Comparison of ENCODE assay signal across 18 cellular contexts in the genomic region with DNA sequence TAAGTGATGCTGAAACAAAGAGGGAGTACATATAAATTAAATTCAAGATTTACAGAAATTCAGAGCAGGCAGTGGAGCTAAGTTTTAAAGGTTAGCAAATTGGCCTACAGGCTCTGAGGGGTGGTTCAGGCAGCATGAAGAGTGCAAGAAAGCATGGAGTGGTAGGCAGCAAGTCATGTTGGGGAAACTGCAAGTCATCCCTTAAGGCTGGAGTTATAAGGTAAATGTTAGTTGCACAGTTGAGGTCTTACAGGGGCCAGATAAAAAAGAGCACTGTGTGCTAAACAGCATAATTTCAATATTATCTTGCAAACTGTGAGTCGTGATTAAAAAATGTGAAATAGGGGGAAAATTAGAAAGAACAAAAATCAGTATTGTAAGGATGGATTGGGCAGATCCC.
"Had no signal": no experiment of that assay in that cellular context is flagged by ENCODE, and none has a peak within 500 bp of the region (broad histone marks: within the 10 kb centered on the region; RNA-seq: fewer than 3 reads in every experiment).

No MANE protein-coding gene starts in this region.

- ATAC-seq: naive thymus-derived CD4-positive, alpha-beta T cell had no signal

- H3K4me2 ChIP-seq: neural progenitor cell had no signal

- H3K9ac ChIP-seq: neural progenitor cell had no signal

- FAIRE-seq: endometrium had no signal

- H3K27ac Mint-ChIP-seq: activated naive CD8-positive, alpha-beta T cell treated with anti-CD3 and anti-CD28 coated beads for 36 hours; activated T-helper 1 cell treated with anti-CD3 and anti-CD28 coated beads, Interleukin-12 subunit alpha, Interleukin-12 subunit beta, Interleukin-2, Interleukin-4 antibody, amounts not matched to agents 30 ng/mL and 10 ng/mL and 1 ng/mL, durations not matched to agents 14 hours and 24 hours and 36 hours; brain; naive thymus-derived CD4-positive, alpha-beta T cell; neural progenitor cell; progenitor cell of endocrine pancreas had no signal

- H3K27me3 Mint-ChIP-seq: activated naive CD8-positive, alpha-beta T cell treated with anti-CD3 and anti-CD28 coated beads for 36 hours; brain; central memory CD8-positive, alpha-beta T cell; naive thymus-derived CD4-positive, alpha-beta T cell; progenitor cell of endocrine pancreas had no signal

- H2AFZ ChIP-seq: neural progenitor cell had no signal

- H3K9me3 Mint-ChIP-seq: activated naive CD8-positive, alpha-beta T cell treated with anti-CD3 and anti-CD28 coated beads for 36 hours; activated T-helper 1 cell treated with anti-CD3 and anti-CD28 coated beads, Interleukin-12 subunit alpha, Interleukin-12 subunit beta, Interleukin-2, Interleukin-4 antibody, amounts not matched to agents 30 ng/mL and 10 ng/mL and 1 ng/mL, durations not matched to agents 14 hours and 24 hours and 36 hours; central memory CD8-positive, alpha-beta T cell; neural progenitor cell had no signal

- H3K4me1 ChIP-seq: neural progenitor cell, thyroid gland had no signal

- H3K4me3 Mint-ChIP-seq: activated naive CD8-positive, alpha-beta T cell treated with anti-CD3 and anti-CD28 coated beads for 36 hours; activated T-helper 1 cell treated with anti-CD3 and anti-CD28 coated beads, Interleukin-12 subunit alpha, Interleukin-12 subunit beta, Interleukin-2, Interleukin-4 antibody, amounts not matched to agents 30 ng/mL and 10 ng/mL and 1 ng/mL, durations not matched to agents 14 hours and 24 hours and 36 hours; brain; central memory CD8-positive, alpha-beta T cell; naive thymus-derived CD4-positive, alpha-beta T cell; neural progenitor cell had no signal

- H3K4me1 Mint-ChIP-seq: activated naive CD8-positive, alpha-beta T cell treated with anti-CD3 and anti-CD28 coated beads for 36 hours; brain; central memory CD8-positive, alpha-beta T cell; naive thymus-derived CD4-positive, alpha-beta T cell; neural progenitor cell had no signal

- H3K27ac ChIP-seq: coronary artery, neural progenitor cell, thyroid gland, WERI-Rb-1 had no signal

- H3K9me3 ChIP-seq: thyroid gland had no signal

- H3K27me3 ChIP-seq: neural progenitor cell, thyroid gland had no signal

- H3K4me3 ChIP-seq: coronary artery, neural progenitor cell, thyroid gland had no signal

- DNase-seq: activated CD4-positive, alpha-beta T cell treated with anti-CD3 and anti-CD28 coated beads, Interleukin-2, amount 50 U/mL, for 48 hours; activated gamma-delta T cell treated with Interleukin-2 at 50 U/mL for 16 hours; activated naive CD8-positive, alpha-beta T cell treated with anti-CD3 and anti-CD28 coated beads for 36 hours; activated T-cell treated with anti-CD3 and anti-CD28 coated beads for 4 hours; amygdala; mesenchymal stem cell; naive thymus-derived CD4-positive, alpha-beta T cell; stimulated activated CD4-positive, alpha-beta T cell treated with anti-CD3 and anti-CD28 coated beads, Interleukin-2, amount 100 ng/mL, for 24 hours; stimulated activated naive CD4-positive, alpha-beta T cell treated with Interleukin-2 at 50 U/mL for 16 hours; thyroid gland; WERI-Rb-1 had no signal

- H3K36me3 ChIP-seq: thyroid gland, WERI-Rb-1 had no signal
